In genomic region chr5:107672212-107673105, GRCh38 we compare ENCODE assay signal across 9 cellular contexts. TPM values are rescaled to one million over a fixed set of nuclear protein-coding genes. Genes with fewer than 3 reads are reported as not detected.
DNase-seq lines count a peak whose midpoint lies in the region; ATAC-seq and TF ChIP-seq lines count a peak whose summit lies in the region.
"Had no signal": no experiment of that assay in that cellular context is flagged by ENCODE, and none has a peak within 500 bp of the region (broad histone marks: within the 10 kb centered on the region; RNA-seq: fewer than 3 reads in every experiment).

No MANE protein-coding gene starts in this region.

- H3K36me3 Mint-ChIP-seq in brain: no peaks in the 10 kb centered on the region
- no peaks in the 10 kb centered on the region for H3K36me3 Mint-ChIP-seq in progenitor cell of endocrine pancreas (ENCODE audit: insufficient read depth)

- no peaks in the 10 kb centered on the region for H3K27me3 ChIP-seq in PC-9 (ENCODE audit: insufficient read depth, low read depth)

- TF ChIP-seq CTCF in PC-9 (conservative IDR thresholded peaks at IDR 0.05): no peak
- no peak for TF ChIP-seq CTCF in brain (conservative IDR thresholded peaks at IDR 0.05)
- no peak for TF ChIP-seq CTCF in progenitor cell of endocrine pancreas (IDR thresholded peaks at IDR 0.05; ENCODE audit: unreplicated experiment)

- peak overlapping the region; percentile 98 for H3K4me2 ChIP-seq in PC-9

- H3K9me3 Mint-ChIP-seq in brain (no peaks in the 10 kb centered on the region), progenitor cell of endocrine pancreas (ENCODE audit: low read depth) (no peaks in the 10 kb centered on the region)
- H3K9me3 Mint-ChIP-seq: activated naive CD4-positive, alpha-beta T cell treated with anti-CD3 and anti-CD28 coated beads, Interleukin-2, amount 50 U/mL, for 72 hours had no signal

- no peak for ATAC-seq in HG03196 (IDR thresholded peaks at IDR 0.05; ENCODE audit: unreplicated experiment)

- TF ChIP-seq EP300 in Ishikawa (IDR thresholded peaks at IDR 0.05; ENCODE audit: borderline replicate concordance): no peak; the same call in 1 of the 2 replicates

- peaks cover 8% of the 10 kb centered on the region; the same call in 1 of the 2 replicates for H3F3A ChIP-seq in PC-9 (ENCODE audit: insufficient read depth, low read depth)

- H3K36me3 ChIP-seq in PC-9 (ENCODE audit: low read depth): peaks cover 7% of the 10 kb centered on the region; the same call in 1 of the 2 replicates

- CTCF ChIA-PET in PC-9 (lab: Charles Lee): interaction anchor here (0.6 to 1.2 kb wide), 6 partner anchors 100 to 1821 kb away, joined by 3 to 17 read pairs (median 12); no protein-coding TSS in a partner anchor

- peaks cover 24% of the 10 kb centered on the region for H3K4me1 ChIP-seq in PC-9 (replicated peaks; ENCODE audit: insufficient read depth)

- BruUV-seq in PC-9 (replicated peaks; lab: Mats Ljungman, UMichigan): no TSS peak

- intact Hi-C loops in PC-9 (cut with micrococcal nuclease; ENCODE audit: unreplicated experiment): loop anchor here (1.0 to 10.0 kb wide), 14 partner anchors 100 to 1403 kb away; no protein-coding TSS in a partner anchor

- H3K4me3 ChIP-seq in PC-9: peak overlapping the region; percentile 72

- H2AFZ ChIP-seq in PC-9: peak overlapping the region; percentile 78

- peak; percentile 89 for DNase-seq in EL
- peak; percentile 88 to 97 for DNase-seq in PC-9
- peak in 42 of 51 donors; percentile 7 to 80 (median 60) for DNase-seq in hypothalamus (lab: John Stamatoyannopoulos, UW)
- peak; percentile 63 for DNase-seq in progenitor cell of endocrine pancreas (ENCODE audit: low spot score, unreplicated experiment)
- DNase-seq in mesenteric fat pad (ENCODE audit: low spot score): no peak

- H3K4me1 Mint-ChIP-seq in brain (peaks cover 21% of the 10 kb centered on the region), progenitor cell of endocrine pancreas (ENCODE audit: low read depth) (peaks cover 16% of the 10 kb centered on the region)

- peak overlapping the region; percentile 80 to 96 (median 92) for H3K27ac Mint-ChIP-seq in brain
- peak overlapping the region; percentile 93 for H3K27ac Mint-ChIP-seq in progenitor cell of endocrine pancreas

- H3K27me3 Mint-ChIP-seq in brain: peaks cover 44% of the 10 kb centered on the region
- peaks cover 27% of the 10 kb centered on the region for H3K27me3 Mint-ChIP-seq in progenitor cell of endocrine pancreas

- 0 out of 2 replicates have a peak, but pooled peaks have one; percentile 15 for TF ChIP-seq RAD21 in Ishikawa (IDR thresholded peaks at IDR 0.05; ENCODE audit: low read depth)

- POLR2A ChIA-PET in PC-9 (lab: Charles Lee; ENCODE audit: unreplicated experiment): interaction anchor here (0.6 to 1.8 kb wide), 9 partner anchors 74 to 214 kb away, joined by 3 to 47 read pairs (median 12); no protein-coding TSS in a partner anchor

- no peaks in the 10 kb centered on the region for H3K9me3 ChIP-seq in PC-9 (ENCODE audit: insufficient read depth, low read depth)

- peak overlapping the region; percentile 96 for H3K27ac ChIP-seq in PC-9

- peak overlapping the region; percentile 94 to 98 (median 96) for H3K4me3 Mint-ChIP-seq in brain
- peak overlapping the region; percentile 82 for H3K4me3 Mint-ChIP-seq in progenitor cell of endocrine pancreas (ENCODE audit: low read depth)

- H3K9me2 ChIP-seq in PC-9 (ENCODE audit: insufficient read depth): no peaks in the 10 kb centered on the region

- H4K20me1 ChIP-seq in PC-9 (ENCODE audit: insufficient read depth): peaks cover 13% of the 10 kb centered on the region

- H3K79me2 ChIP-seq in PC-9 (ENCODE audit: low read depth): peaks cover 45% of the 10 kb centered on the region

TF ChIP-seq in Ishikawa, 13 proteins besides CTCF, POLR2A, EP300 and RAD21:
- TF ChIP-seq CREB1 (IDR thresholded peaks at IDR 0.05; ENCODE audit: low read depth) (no peak), TCF12 (IDR thresholded peaks at IDR 0.05; ENCODE audit: low read depth) (peak; percentile 18; the same call in 1 of the 2 replicates), YY1 (IDR thresholded peaks at IDR 0.05; ENCODE audit: low read depth) (no peak), REST (IDR thresholded peaks at IDR 0.05; ENCODE audit: low read depth) (no peak), ZBTB7A (IDR thresholded peaks at IDR 0.05; ENCODE audit: low read depth) (no peak; the same call in 1 of the 2 replicates), NFIC (IDR thresholded peaks at IDR 0.05) (peak; percentile 9; the same call in 1 of the 2 replicates), EGR1 (IDR thresholded peaks at IDR 0.05) (no peak; the same call in 1 of the 2 replicates), TAF1 (IDR thresholded peaks at IDR 0.05; ENCODE audit: low read depth) (0 out of 2 replicates have a peak, but pooled peaks have one; percentile 35), FOXM1 (IDR thresholded peaks at IDR 0.05; ENCODE audit: borderline replicate concordance, low read depth) (peak; percentile 29; the same call in 1 of the 2 replicates), TEAD4 (IDR thresholded peaks at IDR 0.05) (peak; percentile 41), CEBPB (IDR thresholded peaks at IDR 0.05) (no peak)
- TF ChIP-seq, protein P1, sequence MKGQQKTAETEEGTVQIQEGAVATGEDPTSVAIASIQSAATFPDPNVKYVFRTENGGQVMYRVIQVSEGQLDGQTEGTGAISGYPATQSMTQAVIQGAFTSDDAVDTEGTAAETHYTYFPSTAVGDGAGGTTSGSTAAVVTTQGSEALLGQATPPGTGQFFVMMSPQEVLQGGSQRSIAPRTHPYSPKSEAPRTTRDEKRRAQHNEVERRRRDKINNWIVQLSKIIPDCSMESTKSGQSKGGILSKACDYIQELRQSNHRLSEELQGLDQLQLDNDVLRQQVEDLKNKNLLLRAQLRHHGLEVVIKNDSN (IDR thresholded peaks at IDR 0.05): peak; percentile 86
- TF ChIP-seq, protein P2, sequence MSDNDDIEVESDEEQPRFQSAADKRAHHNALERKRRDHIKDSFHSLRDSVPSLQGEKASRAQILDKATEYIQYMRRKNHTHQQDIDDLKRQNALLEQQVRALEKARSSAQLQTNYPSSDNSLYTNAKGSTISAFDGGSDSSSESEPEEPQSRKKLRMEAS (IDR thresholded peaks at IDR 0.05): peak; percentile 78

RNA-seq across cellular contexts. Expression of gene EFNA5, which starts 1.7 kb away (rescaled TPM):
- total RNA-seq in PC-9 (2021) (38.0 and 42.7 TPM in 2 replicates), progenitor cell of endocrine pancreas (12.0 and 16.7 TPM in 2 replicates), mesenteric fat pad (9.2 TPM)
- 2.0 TPM for polyA plus RNA-seq in brain (ENCODE audit: insufficient read depth, low read depth, low replicate concordance)
- total RNA-seq: activated naive CD4-positive, alpha-beta T cell treated with anti-CD3 and anti-CD28 coated beads, Interleukin-2, amount 50 U/mL, for 72 hours had no signal
